8 cellular contexts compared by ENCODE assay signal in genomic region chr6:134235937-134236751, GRCh38.
DNase-seq lines count a peak whose midpoint lies in the region; ATAC-seq and TF ChIP-seq lines count a peak whose summit lies in the region.

No MANE protein-coding gene starts in this region.

- no peaks in the 10 kb centered on the region for H3K27me3 Mint-ChIP-seq in activated naive CD8-positive, alpha-beta T cell treated with anti-CD3 and anti-CD28 coated beads, Interleukin-2, amount 10 ng/mL, durations not matched to agents 7 days and 5 days

- H3K27me3 ChIP-seq in neutrophil: no peaks in the 10 kb centered on the region

- H3K27ac ChIP-seq in neutrophil: peak overlapping the region; percentile 92

- POLR2A ChIA-PET in activated naive CD8-positive, alpha-beta T cell treated with anti-CD3 and anti-CD28 coated beads, Interleukin-2, amount 10 ng/mL, durations not matched to agents 7 days and 5 days (lab: Charles Lee): interaction anchor here (0.6 to 0.9 kb wide), 2 partner anchors 13 to 867 kb away, joined by 3 to 6 read pairs; no protein-coding TSS in a partner anchor

- H3K4me1 Mint-ChIP-seq in activated naive CD8-positive, alpha-beta T cell treated with anti-CD3 and anti-CD28 coated beads, Interleukin-2, amount 10 ng/mL, durations not matched to agents 7 days and 5 days: peaks cover 40% of the 10 kb centered on the region

- no peaks in the 10 kb centered on the region for H3K9me3 ChIP-seq in neutrophil

- peak overlapping the region in 1 of 2 experiments; percentile 19 for H3K4me3 ChIP-seq in neutrophil (ENCODE audit: low read depth in 1 of 2, low read length in 1 of 2)

- DNase-seq in ELR (ENCODE audit: low read depth): peak; percentile 84
- DNase-seq in activated naive CD8-positive, alpha-beta T cell treated with anti-CD3 and anti-CD28 coated beads, Interleukin-2, amount 10 ng/mL, durations not matched to agents 7 days and 5 days: no peak
- DNase-seq in NCI-H510A treated with DMSO at 0.1 percent for 48 hours (lab: John Stamatoyannopoulos, UW): no peak
- DNase-seq in posterior cingulate gyrus: no peak
- DNase-seq in NCI-H2227 treated with DMSO at 0.1 percent for 48 hours (lab: John Stamatoyannopoulos, UW): no peak

- H3K4me3 Mint-ChIP-seq in activated naive CD8-positive, alpha-beta T cell treated with anti-CD3 and anti-CD28 coated beads, Interleukin-2, amount 10 ng/mL, durations not matched to agents 7 days and 5 days: peak overlapping the region; percentile 43

- peak; percentile 94 for ATAC-seq in GM21390 (IDR thresholded peaks at IDR 0.05; ENCODE audit: unreplicated experiment)
- ATAC-seq in HG03571 (IDR thresholded peaks at IDR 0.05; ENCODE audit: unreplicated experiment): peak; percentile 97
- ATAC-seq in activated naive CD8-positive, alpha-beta T cell treated with anti-CD3 and anti-CD28 coated beads, Interleukin-2, amount 10 ng/mL, durations not matched to agents 7 days and 5 days (ENCODE audit: low read depth): peak; percentile 80

- peaks cover 3% of the 10 kb centered on the region for H3K9me3 Mint-ChIP-seq in activated naive CD8-positive, alpha-beta T cell treated with anti-CD3 and anti-CD28 coated beads, Interleukin-2, amount 10 ng/mL, durations not matched to agents 7 days and 5 days

- TF ChIP-seq CTCF in neutrophil (IDR thresholded peaks at IDR 0.05): peak; percentile 32

- intact Hi-C loops in posterior cingulate gyrus (cut with DNase I): no loop called here

- peaks cover 80 to 81% of the 10 kb centered on the region in 2 experiments for H3K4me1 ChIP-seq in neutrophil (ENCODE audit: control insufficient read depth in 1 of 2, insufficient read depth in 1 of 2, low read depth in 1 of 2, low read length in 1 of 2)

- peak overlapping the region; percentile 86 for H3K27ac Mint-ChIP-seq in activated naive CD8-positive, alpha-beta T cell treated with anti-CD3 and anti-CD28 coated beads, Interleukin-2, amount 10 ng/mL, durations not matched to agents 7 days and 5 days

- H3K36me3 ChIP-seq in neutrophil: no peaks in the 10 kb centered on the region

- H3K36me3 Mint-ChIP-seq in activated naive CD8-positive, alpha-beta T cell treated with anti-CD3 and anti-CD28 coated beads, Interleukin-2, amount 10 ng/mL, durations not matched to agents 7 days and 5 days: peaks cover 15% of the 10 kb centered on the region
